Comparison of ENCODE assay signal across 23 cellular contexts in the genomic region with DNA sequence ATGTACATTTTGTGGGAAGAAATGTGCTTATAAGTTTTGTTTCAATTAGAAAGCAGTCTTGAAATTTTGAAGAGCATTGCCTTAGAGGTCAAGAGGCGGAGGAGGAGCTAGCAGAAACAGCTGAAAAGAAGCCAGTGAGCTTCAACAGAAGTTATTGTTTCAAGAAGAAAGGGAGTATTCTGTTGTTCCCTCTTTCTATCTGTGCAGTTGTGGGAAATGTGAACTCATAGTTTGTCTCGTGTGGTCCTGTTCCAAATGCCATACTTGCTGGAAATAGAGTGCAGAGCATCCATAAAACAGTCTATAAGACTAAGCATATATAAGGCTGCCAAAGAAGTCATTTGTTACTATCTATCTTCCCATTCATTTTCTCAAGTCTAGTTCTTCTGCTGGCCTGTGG.
"Had no signal": no experiment of that assay in that cellular context is flagged by ENCODE, and none has a peak within 500 bp of the region (broad histone marks: within the 10 kb centered on the region; RNA-seq: fewer than 3 reads in every experiment).

No MANE protein-coding gene starts in this region.

- ATAC-seq: activated CD4-positive, alpha-beta T cell treated with anti-CD3 and anti-CD28 coated beads for 36 hours; activated T-helper 17 cell treated with anti-CD3 and anti-CD28 coated beads, Interleukin-2, amount 50 U/mL, for 72 hours; Panc1; Right ventricle myocardium inferior had no signal

- DNase-seq: activated CD4-positive, alpha-beta memory T cell treated with anti-CD3 and anti-CD28 coated beads, Interleukin-2, amount 10 ng/mL, durations not matched to agents 7 days and 5 days; activated CD4-positive, alpha-beta T cell treated with anti-CD3 and anti-CD28 coated beads for 36 hours; activated CD4-positive, alpha-beta T cell treated with anti-CD3 and anti-CD28 coated beads, Interleukin-2, amount 50 U/mL, for 1 hour; activated gamma-delta T cell; activated naive CD4-positive, alpha-beta T cell treated with anti-CD3 and anti-CD28 coated beads for 36 hours; activated T-cell treated with anti-CD3 and anti-CD28 coated beads for 4 hours; activated T-cell treated with anti-CD3 and anti-CD28 coated beads, Interleukin-2, amount 50 U/mL, for 48 hours; brain microvascular endothelial cell; NCI-H1092; NCI-H1417 treated with DMSO at 0.1 percent for 48 hours; NCI-H1694 treated with DMSO at 0.1 percent for 48 hours; NCI-H2029 treated with DMSO at 0.1 percent for 48 hours; NCI-H510A treated with DMSO at 0.1 percent for 48 hours; NCI-H69; NK-92 treated with Interleukin-12 subunit alpha and Interleukin-12 subunit beta, amount 100 ng/mL, for 24 hours; OCI-M1; RPMI8226; SK-N-SH; T-helper 1 cell; WERI-Rb-1 had no signal
